Comparison of ENCODE assay signal across 18 cellular contexts in the genomic region with DNA sequence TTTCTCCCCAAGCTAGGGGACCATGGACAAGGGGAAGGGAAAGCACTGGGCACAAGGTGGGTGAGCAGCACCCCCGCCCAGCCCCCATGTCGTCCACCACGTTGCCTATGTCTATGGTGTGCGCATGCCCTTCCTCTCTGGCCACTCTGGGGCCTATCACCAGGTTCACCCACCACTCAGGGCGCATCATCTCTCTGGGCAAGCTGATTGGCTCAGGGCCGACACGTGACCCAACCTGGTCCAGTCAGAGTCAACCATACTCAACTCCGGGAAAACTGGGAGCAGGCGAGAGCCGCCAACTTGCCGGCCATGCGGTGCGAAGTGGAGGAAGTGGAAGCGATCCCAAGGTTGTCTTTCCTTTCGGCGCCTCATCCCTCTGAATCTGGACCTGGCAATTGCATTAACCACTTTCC. TPM values are rescaled to one million over a fixed set of nuclear protein-coding genes. Genes with fewer than 3 reads are reported as not detected.
DNase-seq lines count a peak whose midpoint lies in the region; ATAC-seq and TF ChIP-seq lines count a peak whose summit lies in the region.
"Had no signal": no experiment of that assay in that cellular context is flagged by ENCODE, and none has a peak within 500 bp of the region (broad histone marks: within the 10 kb centered on the region; RNA-seq: fewer than 3 reads in every experiment).

No MANE protein-coding gene starts in this region.

- intact Hi-C loops in esophagus muscularis mucosa (cut with DNase I) = loop anchor here (5.0 kb wide), 1 partner anchor 35 kb away; no protein-coding TSS in a partner anchor

- TF ChIP-seq EP300 in esophagus muscularis mucosa (IDR thresholded peaks at IDR 0.05) = no peak

- H3K27ac Mint-ChIP-seq in T-helper 17 cell = peak overlapping the region; percentile 57
- H3K27ac Mint-ChIP-seq: activated naive CD4-positive, alpha-beta T cell treated with anti-CD3 and anti-CD28 coated beads, Interleukin-2, amount 50 U/mL, for 24 hours; CD4-positive, alpha-beta T cell; dendritic cell treated with granulocyte-macrophage colony-stimulating factor and Interleukin-4, amounts not matched to agents 40 ng/mL and 50 ng/mL, for 4 days; IgD-negative memory B cell; stimulated activated naive CD8-positive, alpha-beta T cell treated with anti-CD3 and anti-CD28 coated beads, Interleukin-15, amount 100 ng/mL, for 72 hours had no signal

- no peaks in the 10 kb centered on the region for H3K27me3 Mint-ChIP-seq in T-helper 17 cell
- H3K27me3 Mint-ChIP-seq: activated naive CD4-positive, alpha-beta T cell treated with anti-CD3 and anti-CD28 coated beads, Interleukin-2, amount 50 U/mL, for 24 hours; CD4-positive, alpha-beta T cell; dendritic cell treated with granulocyte-macrophage colony-stimulating factor and Interleukin-4, amounts not matched to agents 40 ng/mL and 50 ng/mL, for 4 days; IgD-negative memory B cell; stimulated activated naive CD8-positive, alpha-beta T cell treated with anti-CD3 and anti-CD28 coated beads, Interleukin-15, amount 100 ng/mL, for 72 hours had no signal

- TF ChIP-seq CTCF in esophagus muscularis mucosa (IDR thresholded peaks at IDR 0.05) = no peak

- H3K4me3 ChIP-seq in esophagus muscularis mucosa (no peak overlapping the region), mucosa of stomach (ENCODE audit: low read length) (no peak overlapping the region)
- H3K4me3 ChIP-seq: SJSA1 had no signal

- peak overlapping the region; percentile 47 for H3K9ac ChIP-seq in mucosa of stomach (ENCODE audit: low read length)
- H3K9ac ChIP-seq: parathyroid adenoma had no signal

- peaks cover 0 to 29% (median 17%) of the 10 kb centered on the region in 4 donors for H3K36me3 ChIP-seq in esophagus muscularis mucosa
- H3K36me3 ChIP-seq in mucosa of stomach (ENCODE audit: control insufficient read depth, insufficient read depth, low read length) = no peaks in the 10 kb centered on the region
- H3K36me3 ChIP-seq: SJSA1 had no signal

- H3K27me3 ChIP-seq in esophagus muscularis mucosa (no peaks in the 10 kb centered on the region), mucosa of stomach (ENCODE audit: control insufficient read depth, insufficient read depth, low read length) (no peaks in the 10 kb centered on the region)
- H3K27me3 ChIP-seq: SJSA1 had no signal

- ATAC-seq in T-helper 17 cell = no peak
- no peak for ATAC-seq in GM18907 (IDR thresholded peaks at IDR 0.05; ENCODE audit: unreplicated experiment)
- no peak for ATAC-seq in GM19463 (IDR thresholded peaks at IDR 0.05; ENCODE audit: unreplicated experiment)
- no peak for ATAC-seq in stimulated activated naive CD8-positive, alpha-beta T cell treated with anti-CD3 and anti-CD28 coated beads, Interleukin-15, Interleukin-2, amounts not matched to agents 100 U/mL and 50 U/mL, for 24 hours
- ATAC-seq: left lobe of liver; stimulated activated naive CD8-positive, alpha-beta T cell treated with anti-CD3 and anti-CD28 coated beads, Interleukin-15, amount 100 ng/mL, for 72 hours had no signal

- no peaks in the 10 kb centered on the region for H3K9me3 ChIP-seq in T-helper 17 cell (ENCODE audit: control insufficient read depth, low read length, poor library complexity, severe bottlenecking)
- H3K9me3 ChIP-seq in esophagus muscularis mucosa = no peaks in the 10 kb centered on the region
- H3K9me3 ChIP-seq in mucosa of stomach (ENCODE audit: control insufficient read depth, low read length) = no peaks in the 10 kb centered on the region
- H3K9me3 ChIP-seq: SJSA1 had no signal

- H3K4me1 Mint-ChIP-seq in T-helper 17 cell = peaks cover 34% of the 10 kb centered on the region

- DNase-seq in T-helper 17 cell (no peak), esophagus muscularis mucosa (ENCODE audit: extremely low spot score) (no peak), superior temporal gyrus (ENCODE audit: extremely low spot score) (peak; percentile 75)
- no peak for DNase-seq in stimulated activated CD4-positive, alpha-beta T cell treated with anti-CD3 and anti-CD28 coated beads, Interleukin-4, amount 100 ng/mL, for 4 hours
- DNase-seq in stimulated activated naive CD8-positive, alpha-beta T cell treated with anti-CD3 and anti-CD28 coated beads, Interleukin-15, Interleukin-2, amounts not matched to agents 100 U/mL and 50 U/mL, for 24 hours = no peak
- DNase-seq: CD4-positive, alpha-beta T cell; NCI-H1417 treated with DMSO at 0.1 percent for 48 hours; stimulated activated naive CD8-positive, alpha-beta T cell treated with anti-CD3 and anti-CD28 coated beads, Interleukin-15, amount 100 ng/mL, for 72 hours had no signal

- no peak for TF ChIP-seq POLR2A in esophagus muscularis mucosa (IDR thresholded peaks at IDR 0.05; ENCODE audit: low read depth)

- H3K4me1 ChIP-seq in esophagus muscularis mucosa = peaks cover 65 to 72% (median 67%) of the 10 kb centered on the region in 4 donors
- H3K4me1 ChIP-seq in mucosa of stomach (ENCODE audit: control insufficient read depth, insufficient read depth, low read length) = peaks cover 46% of the 10 kb centered on the region
- H3K4me1 ChIP-seq: SJSA1 had no signal

- H3K4me3 Mint-ChIP-seq in T-helper 17 cell = no peak overlapping the region
- H3K4me3 Mint-ChIP-seq: activated naive CD4-positive, alpha-beta T cell treated with anti-CD3 and anti-CD28 coated beads, Interleukin-2, amount 50 U/mL, for 24 hours; CD4-positive, alpha-beta T cell; dendritic cell treated with granulocyte-macrophage colony-stimulating factor and Interleukin-4, amounts not matched to agents 40 ng/mL and 50 ng/mL, for 4 days; IgD-negative memory B cell; stimulated activated naive CD8-positive, alpha-beta T cell treated with anti-CD3 and anti-CD28 coated beads, Interleukin-15, amount 100 ng/mL, for 72 hours had no signal

- peaks cover 8% of the 10 kb centered on the region for H3K36me3 Mint-ChIP-seq in T-helper 17 cell (ENCODE audit: low read depth)

- H3K27ac ChIP-seq in esophagus muscularis mucosa (replicated peaks in 1 of 4) = peak overlapping the region; percentile 64 to 74 (median 72)
- H3K27ac ChIP-seq: SJSA1 had no signal

- WGBS in esophagus muscularis mucosa = 87% methylated on average over 16 of the region's 16 CpGs

RNA-seq across cellular contexts. Expression of a gene that starts 25.9 kb away (rescaled TPM):
- 10 to 100 TPM; 33.1 to 34.0 TPM for total RNA-seq in T-helper 17 cell
- total RNA-seq in esophagus muscularis mucosa = 100 to 1,000 TPM in 1 of 4 donors, 10 to 100 TPM in 3; 36.6 to 154 (median 65.3) TPM
- total RNA-seq: G401 had no signal

RNA-seq across cellular contexts. Expression of a gene that starts 39.5 kb away (rescaled TPM):
- total RNA-seq in T-helper 17 cell (10 to 100 TPM; 24.6 to 26.2 TPM), esophagus muscularis mucosa (10 to 100 TPM; 21.6 to 35.6 (median 32.5) TPM)

RNA-seq across cellular contexts. Expression of a gene that starts 49.9 kb away (rescaled TPM):
- total RNA-seq in T-helper 17 cell = not detected
- total RNA-seq in esophagus muscularis mucosa = under 1 TPM in 1 of 4 donors, not detected in 3; 0.83 TPM
- total RNA-seq: CD4-positive, alpha-beta T cell; G401; SJSA1 had no signal
